ENCODE assay signal across 8 cellular contexts in genomic region chrX:47651043-47651905, GRCh38. TPM values are rescaled to one million over a fixed set of nuclear protein-coding genes. Genes with fewer than 3 reads are reported as not detected.
DNase-seq lines count a peak whose midpoint lies in the region; ATAC-seq and TF ChIP-seq lines count a peak whose summit lies in the region.

No MANE protein-coding gene starts in this region.

- H4K20me1 ChIP-seq in IMR-90 (ENCODE audit: insufficient read depth, low read length), result no peaks in the 10 kb centered on the region

- peak overlapping the region; percentile 34; the same call in 1 of the 3 replicates for H2BK15ac ChIP-seq in IMR-90 (ENCODE audit: low read depth, low read length)

- peak overlapping the region; percentile 83 to 85 for H3K27ac Mint-ChIP-seq in natural killer cell

- peak overlapping the region; percentile 88 for H3K14ac ChIP-seq in IMR-90 (replicated peaks; ENCODE audit: low read depth, low read length)

- H3K36me3 ChIP-seq in BJ (ENCODE audit: control insufficient read depth, insufficient read depth, low read length) (peaks cover 3% of the 10 kb centered on the region), IMR-90 (ENCODE audit: control insufficient read depth, insufficient read depth, low read length) (peaks cover 8% of the 10 kb centered on the region), colonic mucosa (no peaks in the 10 kb centered on the region)

- no peak overlapping the region for H4K5ac ChIP-seq in IMR-90 (ENCODE audit: low read depth, low read length)

- H2AK9ac ChIP-seq in IMR-90 (replicated peaks; ENCODE audit: low read depth, low read length, poor library complexity), result peak overlapping the region; percentile 97

- H2AK5ac ChIP-seq in IMR-90 (ENCODE audit: low read depth, low read length), result peak overlapping the region; percentile 90; the same call in 1 of the 2 replicates

- H3K4me3 ChIP-seq in BJ (ENCODE audit: low read depth, low read length) (peak overlapping the region; percentile 28), IMR-90 (ENCODE audit: insufficient read depth, low read depth, low read length) (peak overlapping the region; percentile 32), colonic mucosa (peak overlapping the region; percentile 32)

- dilution Hi-C loops in IMR-90 (cut with HindIII; ENCODE audit: low sequenced_read_pairs, unreplicated experiment), result no loop called here

- peak overlapping the region in 1 of 2 experiments; percentile 66; a peak in 2 of 4 replicates for H4K8ac ChIP-seq in IMR-90 (ENCODE audit: low read depth in 2 of 2, low read length in 2 of 2)

- H3K4me1 ChIP-seq in IMR-90 (ENCODE audit: control insufficient read depth, insufficient read depth, low read length) (peaks cover 4% of the 10 kb centered on the region), colonic mucosa (no peaks in the 10 kb centered on the region)

- H3K4me2 ChIP-seq in IMR-90 (ENCODE audit: low read depth, low read length), result peak overlapping the region; percentile 76

- peak overlapping the region; percentile 57 for H3K9ac ChIP-seq in IMR-90 (ENCODE audit: low read depth, low read length)
- H3K9ac ChIP-seq in colonic mucosa (ENCODE audit: low read depth in 2 of 2, low read length in 2 of 2), result peak overlapping the region; percentile 48 to 64

- TF ChIP-seq CTCF in BJ (IDR thresholded peaks at IDR 0.05; ENCODE audit: insufficient read depth, low read depth, low read length) (no peak), IMR-90 (conservative IDR thresholded peaks at IDR 0.05; ENCODE audit: low read depth, low read length) (no peak), colonic mucosa (IDR thresholded peaks at IDR 0.05) (no peak), natural killer cell (IDR thresholded peaks at IDR 0.05) (no peak)

- no peak overlapping the region for H2BK20ac ChIP-seq in IMR-90 (ENCODE audit: low read depth, low read length)

- peak overlapping the region; percentile 91 for H2AFZ ChIP-seq in IMR-90 (replicated peaks; ENCODE audit: low read length, poor library complexity)

- no peak for DNase-seq in BJ (ENCODE audit: low read depth)
- no peak for DNase-seq in IMR-90
- no peak for DNase-seq in colonic mucosa
- no peak for DNase-seq in natural killer cell
- no peak for DNase-seq in NCI-H2107 (lab: John Stamatoyannopoulos, UW)
- no peak for DNase-seq in NCI-H1092 (lab: John Stamatoyannopoulos, UW)
- DNase-seq in C1 segment of cervical spinal cord (lab: John Stamatoyannopoulos, UW), result no peak

- peak overlapping the region; percentile 58 for H2BK5ac ChIP-seq in IMR-90 (ENCODE audit: low read depth, low read length, poor library complexity, severe bottlenecking)

- POLR2A ChIA-PET in BJ (lab: Charles Lee), result no interaction called here
- POLR2A ChIA-PET in IMR-90 (lab: Charles Lee; ENCODE audit: unreplicated experiment), result no interaction called here

- peak overlapping the region; percentile 84 for H3K4ac ChIP-seq in IMR-90 (ENCODE audit: low read depth, low read length)

- H3K27me3 Mint-ChIP-seq in natural killer cell (ENCODE audit: low read depth in 2 of 2), result no peaks in the 10 kb centered on the region

- H3K4me3 Mint-ChIP-seq in natural killer cell, result peak overlapping the region; percentile 88

- H3K9me3 Mint-ChIP-seq in natural killer cell, result no peaks in the 10 kb centered on the region

- no peaks in the 10 kb centered on the region for H3K36me3 Mint-ChIP-seq in natural killer cell

- CTCF ChIA-PET in BJ (lab: Yijun Ruan, JAX), result interaction anchor here (0.5 kb wide), 1 partner anchor 111 kb away, joined by 3 read pairs; no protein-coding TSS in a partner anchor
- CTCF ChIA-PET in IMR-90 (lab: Yijun Ruan, JAX), result no interaction called here

- 0 out of 2 replicates have a peak, but pooled peaks cover 2% of the 10 kb centered on the region for H3K9me1 ChIP-seq in IMR-90 (ENCODE audit: insufficient read depth, low read length)

- peak overlapping the region; percentile 73 for H4K91ac ChIP-seq in IMR-90 (ENCODE audit: insufficient read depth, low read depth, low read length)

- ATAC-seq in IMR-90 (ENCODE audit: low read depth) (peak; percentile 2), natural killer cell (no peak), HG03460 (IDR thresholded peaks at IDR 0.05; ENCODE audit: unreplicated experiment) (no peak)

- H3K23ac ChIP-seq in IMR-90 (ENCODE audit: low read depth, low read length), result peak overlapping the region; percentile 90; the same call in 1 of the 2 replicates

- peaks cover 15 to 23% of the 10 kb centered on the region in 2 donors for H3K4me1 Mint-ChIP-seq in natural killer cell

- H3K27ac ChIP-seq in IMR-90 (ENCODE audit: insufficient read depth, low read length), result peak overlapping the region; percentile 79
- H3K27ac ChIP-seq in colonic mucosa, result peak overlapping the region; percentile 52

- no peak for TF ChIP-seq RAD21 in IMR-90 (IDR thresholded peaks at IDR 0.05; ENCODE audit: low read length)

- no peak overlapping the region for H3K18ac ChIP-seq in IMR-90 (ENCODE audit: low read depth, low read length)

- BruUV-seq in IMR-90 (replicated peaks; lab: Mats Ljungman, UMichigan), result no TSS peak

- H3K79me1 ChIP-seq in IMR-90 (ENCODE audit: low read depth in 1 of 2, low read length in 2 of 2), result peaks cover 0 to 17% of the 10 kb centered on the region in 2 experiments; a peak in 2 of 4 replicates

- H3K9me3 ChIP-seq in IMR-90 (ENCODE audit: control insufficient read depth, insufficient read depth, low read length), result no peaks in the 10 kb centered on the region
- H3K9me3 ChIP-seq in colonic mucosa, result no peaks in the 10 kb centered on the region

- H3K56ac ChIP-seq in IMR-90 (ENCODE audit: extremely low read depth, insufficient read depth, low read length), result peak overlapping the region; percentile 56; the same call in 1 of the 2 replicates

- H3K27me3 ChIP-seq in BJ (ENCODE audit: control insufficient read depth, insufficient read depth, low read length), result no peaks in the 10 kb centered on the region
- no peaks in the 10 kb centered on the region for H3K27me3 ChIP-seq in IMR-90 (ENCODE audit: control insufficient read depth, insufficient read depth, low read length)
- H3K27me3 ChIP-seq in colonic mucosa, result no peaks in the 10 kb centered on the region

- in situ Hi-C loops in IMR-90 (cut with MboI; ENCODE audit: low sequenced_read_pairs), result no loop called here

- intact Hi-C loops in IMR-90 (cut with micrococcal nuclease) (no loop called here), colonic mucosa (cut with DNase I) (no loop called here), natural killer cell (cut with micrococcal nuclease) (loop anchor here (2.0 to 10.0 kb wide), 3 partner anchors 16 to 436 kb away; partner anchors contain the start of gene CDK16)

- H2BK120ac ChIP-seq in IMR-90 (ENCODE audit: low read depth, low read length), result peak overlapping the region; percentile 11; the same call in 1 of the 2 replicates

- 33% methylated on average over 17 of the region's 19 CpGs; no CpG with 5 or more reads in 1 of the 2 experiments for WGBS in IMR-90 (ENCODE audit: extremely low coverage in 2 of 2, insufficient read length in 1 of 2), 2 experiments

- TF ChIP-seq POLR2A in IMR-90 (IDR thresholded peaks at IDR 0.05; ENCODE audit: low read depth, low read length), result peak; percentile 63; the same call in 1 of the 2 replicates

TF ChIP-seq in IMR-90, 13 proteins besides CTCF, POLR2A, EP300 and RAD21 (continues in another document):
- TF ChIP-seq RFX5 (IDR thresholded peaks at IDR 0.05; ENCODE audit: low read depth, low read length), result no peak
- no peak for TF ChIP-seq CHD1 (IDR thresholded peaks at IDR 0.05; ENCODE audit: low read depth, low read length)
- no peak for TF ChIP-seq USF2 (IDR thresholded peaks at IDR 0.05; ENCODE audit: low read depth, low read length)
- no peak for TF ChIP-seq FOS (IDR thresholded peaks at IDR 0.05; ENCODE audit: low read depth, low read length)
- no peak for TF ChIP-seq RCOR1 (IDR thresholded peaks at IDR 0.05; ENCODE audit: insufficient replicate concordance, low read length)

RNA-seq across cellular contexts. Expression of gene ELK1, which starts 0.9 kb away (rescaled TPM):
- polyA plus RNA-seq in BJ (2011; rRNA removed), result 19.8 and 22.4 TPM in 2 replicates
- 16.2 and 19.4 TPM in 2 replicates for polyA minus RNA-seq in BJ (2011; rRNA and poly(A)+ RNA removed)
- 10.0 and 14.2 TPM in 2 replicates for total RNA-seq in IMR-90 (2012; rRNA removed)
- polyA plus RNA-seq in IMR-90 (2012; rRNA removed), result 24.3 and 27.2 TPM in 2 replicates
- polyA plus RNA-seq in IMR-90 (2012; cell fraction: cytosol; rRNA removed), result 18.5 and 31.6 TPM in 2 replicates
- 20.5 and 21.8 TPM in 2 replicates for polyA plus RNA-seq in IMR-90 (2012; cell fraction: nucleus; rRNA removed; ENCODE audit: low replicate concordance)
- total RNA-seq in colonic mucosa, result 10 to 100 TPM; 26.7 to 31.0 TPM
- 10 to 100 TPM; 14.1 to 15.2 (median 14.8) TPM for total RNA-seq in natural killer cell

RNA-seq across cellular contexts. Expression of gene UXT, which starts 7.7 kb away (rescaled TPM):
- polyA plus RNA-seq in BJ (2011; rRNA removed), result 76.9 and 101 TPM in 2 replicates
- 23.5 and 39.5 TPM in 2 replicates for polyA minus RNA-seq in BJ (2011; rRNA and poly(A)+ RNA removed)
- total RNA-seq in IMR-90 (2012; rRNA removed), result 128 and 164 TPM in 2 replicates
- 106 and 116 TPM in 2 replicates for polyA plus RNA-seq in IMR-90 (2012; rRNA removed)
- 161 and 187 TPM in 2 replicates for polyA plus RNA-seq in IMR-90 (2012; cell fraction: cytosol; rRNA removed)
- polyA plus RNA-seq in IMR-90 (2012; cell fraction: nucleus; rRNA removed; ENCODE audit: low replicate concordance), result 52.8 and 73.7 TPM in 2 replicates
- total RNA-seq in colonic mucosa, result 100 to 1,000 TPM; 102 to 123 TPM
- 100 to 1,000 TPM in 1 of 3 donors, 10 to 100 TPM in 2; 88.2 to 102 (median 95.4) TPM for total RNA-seq in natural killer cell

RNA-seq across cellular contexts. Expression of gene CFP, which starts 21.5 kb away (rescaled TPM):
- polyA plus RNA-seq in BJ (2011; rRNA removed) (0.01 and 0.05 TPM in 2 replicates), IMR-90 (2012; rRNA removed) (0.14 and 0.16 TPM in 2 replicates)
- 0.14 and 0.15 TPM in 2 replicates for polyA minus RNA-seq in BJ (2011; rRNA and poly(A)+ RNA removed)
- total RNA-seq in IMR-90 (2012; rRNA removed) (under 0.01 TPM in 2 replicates), colonic mucosa (1 to 10 TPM; 1.1 to 4.1 TPM), natural killer cell (10 to 100 TPM in 2 of 3 donors, 1 to 10 TPM in 1; 9.0 to 21.1 (median 19.3) TPM)
- 0.08 TPM in 1 of 2 replicates, not detected in the other for polyA plus RNA-seq in IMR-90 (2012; cell fraction: cytosol; rRNA removed)
- 1.4 and 1.8 TPM in 2 replicates for polyA plus RNA-seq in IMR-90 (2012; cell fraction: nucleus; rRNA removed; ENCODE audit: low replicate concordance)

RNA-seq across cellular contexts. Expression of gene SYN1, which starts 31.6 kb away (rescaled TPM):
- 0.23 and 0.48 TPM in 2 replicates for polyA plus RNA-seq in BJ (2011; rRNA removed)
- 0.43 and 0.77 TPM in 2 replicates for polyA minus RNA-seq in BJ (2011; rRNA and poly(A)+ RNA removed)
- total RNA-seq in IMR-90 (2012; rRNA removed), result under 0.01 TPM in 2 replicates
- 0.56 and 0.63 TPM in 2 replicates for polyA plus RNA-seq in IMR-90 (2012; rRNA removed)
- polyA plus RNA-seq in IMR-90 (2012; cell fraction: cytosol; rRNA removed), result 0.39 and 0.44 TPM in 2 replicates
- polyA plus RNA-seq in IMR-90 (2012; cell fraction: nucleus; rRNA removed; ENCODE audit: low replicate concordance), result 0.33 and 0.71 TPM in 2 replicates
- total RNA-seq in colonic mucosa, result 1 to 10 TPM in 1 of 2 donors, under 1 TPM in 1; 0.96 to 1.5 TPM
- total RNA-seq in natural killer cell, result under 1 TPM in 1 of 3 donors, not detected in 2; 0.40 TPM
